ENCODE assay signal across 9 cellular contexts in the genomic region with DNA sequence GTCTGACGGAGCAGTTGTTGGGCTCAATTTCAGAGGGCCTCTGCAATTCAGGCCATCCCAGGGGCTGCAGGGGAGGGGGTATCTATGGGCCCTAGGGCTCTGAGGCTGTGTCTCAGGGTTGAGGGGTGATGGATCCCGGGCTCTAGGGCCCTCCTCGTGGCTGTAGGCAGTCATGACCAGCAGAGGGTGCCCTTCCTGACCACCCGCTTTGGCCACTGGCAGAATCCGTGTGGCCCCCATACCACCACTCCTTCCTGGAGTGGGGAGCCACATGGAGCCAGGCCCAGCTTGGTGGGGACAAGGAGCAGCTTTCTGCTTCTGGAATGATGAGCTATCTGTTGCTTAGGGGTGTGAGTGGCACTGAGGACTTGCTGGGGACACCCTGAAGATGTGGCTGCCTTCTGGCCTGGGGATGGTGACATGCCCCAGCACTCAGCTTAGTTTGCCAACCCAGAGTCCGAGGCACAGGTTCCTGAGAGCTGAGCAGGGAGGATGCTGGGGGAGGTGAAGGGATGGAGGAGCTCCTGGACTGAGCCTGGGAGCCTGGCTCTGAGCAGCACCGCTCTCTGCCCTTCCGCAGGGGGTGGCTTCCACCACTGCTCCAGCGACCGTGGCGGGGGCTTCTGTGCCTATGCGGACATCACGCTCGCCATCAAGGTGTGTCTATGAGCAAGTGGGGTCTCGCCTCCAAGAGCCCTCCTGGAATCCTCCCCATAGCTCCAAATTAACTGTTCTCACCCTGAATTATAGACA. TPM values are rescaled to one million over a fixed set of nuclear protein-coding genes. Genes with fewer than 3 reads are reported as not detected.
A peak's percentile ranks its signal among the peaks of the same experiment; 100 is the strongest.
DNase-seq lines count a peak whose midpoint lies in the region; ATAC-seq, FAIRE-seq and TF ChIP-seq lines count a peak whose summit lies in the region.
"Had no signal": no experiment of that assay in that cellular context is flagged by ENCODE, and none has a peak within 500 bp of the region (broad histone marks: within the 10 kb centered on the region; RNA-seq: fewer than 3 reads in every experiment).

No MANE protein-coding gene starts in this region.

- H3K36me3 Mint-ChIP-seq in nephron progenitor cell (ENCODE audit: low read depth), result peaks cover 4% of the 10 kb centered on the region

- H3K9me3 Mint-ChIP-seq in nephron progenitor cell, result no peaks in the 10 kb centered on the region

- no peak for FAIRE-seq in bronchial epithelial cell (lab: Jason Lieb, UNC)

- no peak overlapping the region for H3K27ac Mint-ChIP-seq in nephron progenitor cell

- H3K4me3 ChIP-seq in HL-60 (replicated peaks; ENCODE audit: insufficient read depth, low read length) (no peak overlapping the region), bronchial epithelial cell (ENCODE audit: low read depth, low read length) (no peak overlapping the region)

- H3K4me1 Mint-ChIP-seq in nephron progenitor cell, result peaks cover 20% of the 10 kb centered on the region

- peak; percentile 53 for TF ChIP-seq CTCF in HL-60 (IDR thresholded peaks at IDR 0.05; ENCODE audit: insufficient read depth, low read length)
- peak; percentile 55 for TF ChIP-seq CTCF in bronchial epithelial cell (IDR thresholded peaks at IDR 0.05; ENCODE audit: insufficient read depth, low read length, severe bottlenecking)
- TF ChIP-seq CTCF in nephron progenitor cell (IDR thresholded peaks at IDR 0.05), result peak; percentile 60

- no peaks in the 10 kb centered on the region for H3K36me3 ChIP-seq in bronchial epithelial cell (ENCODE audit: control insufficient read depth, insufficient read depth, low read length)

- no peaks in the 10 kb centered on the region for H3K27me3 ChIP-seq in HL-60 (ENCODE audit: insufficient read depth, poor library complexity, severe bottlenecking)
- H3K27me3 ChIP-seq in bronchial epithelial cell (ENCODE audit: control insufficient read depth, insufficient read depth, low read length), result no peaks in the 10 kb centered on the region

- DNase-seq in EH (ENCODE audit: low read depth) (peak; percentile 43), HL-60 (ENCODE audit: low read depth in 1 of 2, low spot score in 1 of 2) (peak in 1 of 2 experiments; percentile 7), bronchial epithelial cell (ENCODE audit: low read depth) (no peak), nephron progenitor cell (peak; percentile 67), mesenteric fat pad (ENCODE audit: low spot score) (no peak), DMS153 treated with DMSO at 0.1 percent for 48 hours (lab: John Stamatoyannopoulos, UW; ENCODE audit: unreplicated experiment) (no peak)
- DNase-seq: GOT3 had no signal

- no peak overlapping the region for H3K4me3 Mint-ChIP-seq in nephron progenitor cell

- peaks cover 6% of the 10 kb centered on the region for H3K27me3 Mint-ChIP-seq in nephron progenitor cell (ENCODE audit: low read depth, poor library complexity)

- no peak overlapping the region for H3K27ac ChIP-seq in HL-60 (replicated peaks)

- ATAC-seq in HG02938 (IDR thresholded peaks at IDR 0.05; ENCODE audit: unreplicated experiment), result no peak
- no peak for ATAC-seq in HG02678 (IDR thresholded peaks at IDR 0.05; ENCODE audit: unreplicated experiment)

RNA-seq across cellular contexts. Expression of a gene that starts 20.2 kb away (rescaled TPM):
- total RNA-seq in bronchial epithelial cell, result 19.7 and 26.6 TPM in 2 replicates
- 7.9 TPM for total RNA-seq in mesenteric fat pad

RNA-seq across cellular contexts. Expression of a gene that starts 48.6 kb away (rescaled TPM):
- 3.8 and 4.7 TPM in 2 replicates for total RNA-seq in bronchial epithelial cell
- total RNA-seq in mesenteric fat pad, result 269 TPM

Comparison
In these comparisons a context has a peak if more than half of its experiments do, and no peak if none do; other contexts are left out.
1. DNase-seq: peak in EH (single experiment) and nephron progenitor cell (single experiment); none in bronchial epithelial cell (single experiment), mesenteric fat pad (single experiment) and DMS153 treated with DMSO at 0.1 percent for 48 hours (single experiment).
2. RNA of a gene that starts 48.6 kb away (total RNA-seq): 269 TPM in mesenteric fat pad (single experiment); 3.8 to 4.7 TPM in bronchial epithelial cell; every median in the first group is over 10 times any median in the second.
3. Peak in every context shown above with its lines, with median percentiles within 50 percentile points of each other: CTCF ChIP-seq.